ENCODE assay signal across 9 cellular contexts in the genomic region with DNA sequence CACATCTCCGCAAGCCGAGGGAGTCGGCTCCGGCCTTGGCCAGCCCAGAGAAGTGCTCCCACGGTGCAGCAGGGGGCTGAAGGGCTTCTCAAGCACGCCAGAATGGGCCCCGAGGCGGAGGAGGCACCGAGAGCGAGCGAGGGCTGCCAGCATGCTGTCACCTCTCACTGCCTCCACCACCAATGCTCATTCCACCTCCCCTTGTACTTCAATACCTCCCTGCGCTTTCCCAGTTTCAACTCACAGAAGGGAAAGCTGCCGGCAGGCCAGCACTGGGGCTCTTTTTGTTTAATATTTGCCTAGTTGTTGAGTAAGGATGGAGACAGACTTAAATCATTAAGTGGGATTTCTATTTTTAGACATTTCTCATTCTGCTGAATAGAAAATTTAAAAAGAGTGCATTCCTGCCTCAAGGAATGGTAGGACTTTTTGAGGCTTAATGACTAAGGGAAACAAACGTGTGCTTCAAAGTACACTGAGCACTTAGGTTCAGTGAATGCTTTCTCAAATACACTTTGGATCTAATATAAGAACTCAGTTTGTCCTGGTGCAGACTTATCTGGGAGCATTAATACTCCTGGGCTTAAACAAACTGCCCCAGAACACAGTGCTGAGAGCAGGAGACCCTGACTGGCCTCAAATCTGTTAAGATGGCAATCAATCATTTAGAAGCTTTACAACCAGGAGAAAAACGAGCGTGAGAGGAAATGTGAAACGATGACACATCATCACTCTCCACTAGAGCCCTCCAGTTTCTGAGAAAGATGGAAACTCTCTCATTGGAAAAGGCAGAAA.
DNase-seq lines count a peak whose midpoint lies in the region; ATAC-seq and TF ChIP-seq lines count a peak whose summit lies in the region.
"Had no signal": no experiment of that assay in that cellular context is flagged by ENCODE, and none has a peak within 500 bp of the region (broad histone marks: within the 10 kb centered on the region; RNA-seq: fewer than 3 reads in every experiment).

No MANE protein-coding gene starts in this region.

- H3K4me3 ChIP-seq in esophagus muscularis mucosa: peak overlapping the region in 1 of 4 donors; percentile 12

- no peak for TF ChIP-seq CTCF in esophagus muscularis mucosa (IDR thresholded peaks at IDR 0.05)
- TF ChIP-seq CTCF in progenitor cell of endocrine pancreas (IDR thresholded peaks at IDR 0.05; ENCODE audit: unreplicated experiment): no peak

- H3K36me3 Mint-ChIP-seq in progenitor cell of endocrine pancreas (ENCODE audit: insufficient read depth): peaks cover 18% of the 10 kb centered on the region

- intact Hi-C loops in esophagus muscularis mucosa (cut with DNase I): no loop called here

- peak overlapping the region in 3 of 4 donors; percentile 15 to 57 (median 53) for H3K27ac ChIP-seq in esophagus muscularis mucosa (replicated peaks in 1 of 4)

- peak overlapping the region; percentile 91 for H3K27ac Mint-ChIP-seq in progenitor cell of endocrine pancreas

- H3K9me3 ChIP-seq in esophagus muscularis mucosa: no peaks in the 10 kb centered on the region

- DNase-seq in ELR (ENCODE audit: low read depth) (peak; percentile 78), OCI-M1 (lab: John Stamatoyannopoulos, UW) (peak; percentile 16), esophagus muscularis mucosa (ENCODE audit: extremely low spot score) (no peak), progenitor cell of endocrine pancreas (ENCODE audit: low spot score, unreplicated experiment) (no peak), NCI-H2107 (lab: John Stamatoyannopoulos, UW) (no peak), NOMO-1 (lab: John Stamatoyannopoulos, UW; ENCODE audit: unreplicated experiment in 2 of 2) (no peak)
- DNase-seq in stimulated activated CD4-positive, alpha-beta T cell treated with anti-CD3 and anti-CD28 coated beads, Interleukin-2, amount 100 ng/mL, for 48 hours: no peak
- DNase-seq: GOT3 had no signal

- no peak overlapping the region for H3K4me3 Mint-ChIP-seq in progenitor cell of endocrine pancreas (ENCODE audit: low read depth)

- WGBS in esophagus muscularis mucosa: 42% methylated on average over 16 of the region's 17 CpGs

- no peak for ATAC-seq in GM18858 (IDR thresholded peaks at IDR 0.05; ENCODE audit: unreplicated experiment)

- H3K36me3 ChIP-seq in esophagus muscularis mucosa: no peaks in the 10 kb centered on the region

- TF ChIP-seq POLR2A in esophagus muscularis mucosa (IDR thresholded peaks at IDR 0.05; ENCODE audit: low read depth): no peak

- no peaks in the 10 kb centered on the region for H3K27me3 Mint-ChIP-seq in progenitor cell of endocrine pancreas

- peaks cover 10 to 30% (median 29%) of the 10 kb centered on the region in 4 donors for H3K4me1 ChIP-seq in esophagus muscularis mucosa

- no peak for TF ChIP-seq EP300 in esophagus muscularis mucosa (IDR thresholded peaks at IDR 0.05)

- H3K4me1 Mint-ChIP-seq in progenitor cell of endocrine pancreas (ENCODE audit: low read depth): peaks cover 9% of the 10 kb centered on the region

- H3K27me3 ChIP-seq in esophagus muscularis mucosa: no peaks in the 10 kb centered on the region

- peaks cover 24% of the 10 kb centered on the region for H3K9me3 Mint-ChIP-seq in progenitor cell of endocrine pancreas (ENCODE audit: low read depth)

Comparison
In these comparisons a context has a peak if more than half of its experiments do, and no peak if none do; other contexts are left out.
1. DNase-seq: peak in ELR (single experiment) and OCI-M1 (single experiment); none in esophagus muscularis mucosa (single experiment), progenitor cell of endocrine pancreas (single experiment), NCI-H2107 (single experiment), NOMO-1 (0 of 2) and stimulated activated CD4-positive, alpha-beta T cell treated with anti-CD3 and anti-CD28 coated beads, Interleukin-2, amount 100 ng/mL, for 48 hours (0 of 2).